ENCODE assay signal across 8 cellular contexts in genomic region chr20:33490023-33490933, GRCh38. TPM values are rescaled to one million over a fixed set of nuclear protein-coding genes. Genes with fewer than 3 reads are reported as not detected.
DNase-seq lines count a peak whose midpoint lies in the region; ATAC-seq and TF ChIP-seq lines count a peak whose summit lies in the region.

CBFA2T2 (plus strand) TSS chr20:33490096; CDS start chr20:33490268, 172 bp downstream.

- peak within 1 kb of the TSS; percentile 85 for H3K4me3 Mint-ChIP-seq in chondrocyte (ENCODE audit: unreplicated experiment)

- no peaks in the 10 kb centered on the region for H3K27me3 ChIP-seq in OCI-LY3 (ENCODE audit: low read depth, low read length)
- H3K27me3 ChIP-seq in left lung, result no peaks in the 10 kb centered on the region

- 0 out of 2 replicates have a peak, but pooled peaks cover 3% of the 10 kb centered on the region for H4K20me1 ChIP-seq in OCI-LY3 (ENCODE audit: insufficient read depth, low read length)

- H2AFZ ChIP-seq in OCI-LY3 (ENCODE audit: low read depth, low read length), result peak within 1 kb of the TSS; percentile 58

- H3K9ac ChIP-seq in OCI-LY3 (ENCODE audit: low read length), result peak within 1 kb of the TSS; percentile 72

- no peaks in the 10 kb centered on the region for H3K36me3 ChIP-seq in OCI-LY3 (replicated peaks; ENCODE audit: low read depth, low read length)
- no peaks in the 10 kb centered on the region for H3K36me3 ChIP-seq in left lung

- H3K27me3 Mint-ChIP-seq in chondrocyte (ENCODE audit: low read depth), result no peaks in the 10 kb centered on the region

- H3K9me3 ChIP-seq in OCI-LY3 (ENCODE audit: insufficient read depth, low read length) (no peaks in the 10 kb centered on the region), left lung (no peaks in the 10 kb centered on the region)

- H3K4me3 ChIP-seq in GM12865 (ENCODE audit: low read depth, low read length) (peak within 1 kb of the TSS; percentile 95), OCI-LY3 (ENCODE audit: low read length) (peak within 1 kb of the TSS; percentile 86), left lung (peak within 1 kb of the TSS; percentile 85 to 98)

- TF ChIP-seq CTCF in GM12865 (IDR thresholded peaks at IDR 0.05; ENCODE audit: insufficient read depth, low read depth, low read length, missing control alignments), result no peak
- TF ChIP-seq CTCF in OCI-LY3 (IDR thresholded peaks at IDR 0.05; ENCODE audit: low read depth, low read length), result no peak
- TF ChIP-seq CTCF in chondrocyte (IDR thresholded peaks at IDR 0.05), result peak; percentile 33
- TF ChIP-seq CTCF in left lung (IDR thresholded peaks at IDR 0.05), result no peak

- peak within 1 kb of the TSS; percentile 87 for H3K4me2 ChIP-seq in OCI-LY3 (ENCODE audit: low read length)

- peaks cover 14% of the 10 kb centered on the region for H3K4me1 Mint-ChIP-seq in chondrocyte (ENCODE audit: low read depth)

- H3K27ac ChIP-seq in OCI-LY3 (ENCODE audit: low read length), result peak within 1 kb of the TSS; percentile 41
- peak within 1 kb of the TSS; percentile 94 to 95 for H3K27ac ChIP-seq in left lung

- H3K36me3 Mint-ChIP-seq in chondrocyte (ENCODE audit: low read depth), result no peaks in the 10 kb centered on the region

- peaks cover 8% of the 10 kb centered on the region for H3K4me1 ChIP-seq in OCI-LY3 (ENCODE audit: low read length)
- H3K4me1 ChIP-seq in left lung, result peaks cover 12 to 28% of the 10 kb centered on the region in 2 donors

- peaks cover 11% of the 10 kb centered on the region for H3K79me2 ChIP-seq in OCI-LY3 (ENCODE audit: low read length)

- intact Hi-C loops in left lung (cut with DNase I), result no loop called here

- ATAC-seq in HG02852 (IDR thresholded peaks at IDR 0.05; ENCODE audit: unreplicated experiment) (peak; percentile 47), left lung (peak; percentile 56)

- no peaks in the 10 kb centered on the region for H3K9me3 Mint-ChIP-seq in chondrocyte (ENCODE audit: low read depth)

- H3K27ac Mint-ChIP-seq in chondrocyte (ENCODE audit: unreplicated experiment), result peak within 1 kb of the TSS; percentile 97

- peak; percentile 27 for DNase-seq in A172 (ENCODE audit: low spot score)
- no peak for DNase-seq in GM12865 (ENCODE audit: low read depth)
- no peak for DNase-seq in chondrocyte (ENCODE audit: low spot score)
- peak in 1 of 2 donors; percentile 74 for DNase-seq in left lung
- peak; percentile 54 for DNase-seq in stimulated activated CD8-positive, alpha-beta memory T cell treated with anti-CD3 and anti-CD28 coated beads, Interleukin-4, amount 100 ng/mL, for 24 hours (ENCODE audit: low read depth)
- no peak for DNase-seq in DMS114 treated with DMSO at 0.1 percent for 48 hours (lab: John Stamatoyannopoulos, UW; ENCODE audit: unreplicated experiment)

RNA-seq across cellular contexts. Expression of gene CBFA2T2, which starts in this region (rescaled TPM):
- total RNA-seq in A172 (2014; rRNA removed; shearing (Covaris generic)), result 6.7 and 10.1 TPM in 2 replicates
- total RNA-seq in chondrocyte (14.7 to 23.6 TPM (median 23.5 TPM) in 3 replicates), left lung (10 to 100 TPM; 11.9 to 14.5 TPM)

Comparison
In these comparisons a context has a peak if more than half of its experiments do, and no peak if none do; other contexts are left out.
1. DNase-seq: peak in A172 (single experiment) and stimulated activated CD8-positive, alpha-beta memory T cell treated with anti-CD3 and anti-CD28 coated beads, Interleukin-4, amount 100 ng/mL, for 24 hours (single experiment); none in GM12865 (single experiment), chondrocyte (single experiment) and DMS114 treated with DMSO at 0.1 percent for 48 hours (single experiment).
2. Peak in every context shown above with its lines, with median percentiles within 50 percentile points of each other: H3K4me3 ChIP-seq.